ENCODE assay signal across 9 cellular contexts in the genomic region with DNA sequence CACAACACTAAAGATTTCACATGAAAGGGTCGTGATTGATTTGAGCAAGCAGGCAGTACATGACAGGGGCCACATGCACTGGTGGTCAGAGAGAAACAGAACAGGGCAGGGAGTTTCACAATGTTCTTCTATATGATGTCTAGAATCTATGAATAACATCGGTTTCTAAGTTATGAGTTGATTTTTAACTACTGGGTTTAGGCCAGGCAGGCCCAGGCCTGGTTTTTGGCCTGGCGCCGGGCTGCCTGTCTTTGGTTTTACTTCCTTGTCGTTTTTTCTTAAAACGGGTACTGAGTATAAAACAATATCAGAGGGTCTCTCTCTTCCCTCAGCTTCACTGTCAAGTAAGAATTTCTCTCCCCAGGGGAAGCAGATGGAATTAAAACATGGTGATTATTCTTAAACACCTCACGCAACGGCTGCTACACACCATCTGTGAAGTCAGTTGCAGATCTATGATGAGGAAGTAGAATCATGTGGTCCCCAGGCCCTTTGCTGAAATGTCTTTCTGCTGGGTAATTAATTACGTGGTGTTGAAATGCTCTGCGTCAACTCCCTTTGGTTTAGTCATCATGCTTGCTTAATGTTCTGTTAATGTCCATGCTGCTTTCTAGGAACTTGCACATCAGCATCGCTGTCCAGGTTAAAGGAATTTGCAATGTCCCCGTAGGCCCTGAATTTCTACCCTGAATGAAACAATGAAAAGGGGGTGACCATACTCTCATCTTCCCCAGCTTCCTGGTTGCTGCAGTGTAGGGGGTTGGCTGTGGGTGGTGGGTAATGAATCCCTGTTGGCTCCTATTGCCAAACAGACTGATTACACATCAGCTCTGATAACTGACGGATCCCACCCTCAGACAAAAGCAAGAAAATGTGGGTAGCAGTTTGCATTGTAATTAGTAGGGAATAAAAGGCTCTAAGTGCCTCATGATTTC.
DNase-seq lines count a peak whose midpoint lies in the region; ATAC-seq and TF ChIP-seq lines count a peak whose summit lies in the region.
"Had no signal": no experiment of that assay in that cellular context is flagged by ENCODE, and none has a peak within 500 bp of the region (broad histone marks: within the 10 kb centered on the region; RNA-seq: fewer than 3 reads in every experiment).

No MANE protein-coding gene starts in this region.

- H3K27ac ChIP-seq in Peyer's patch (peak overlapping the region in 3 of 4 donors; percentile 50 to 85 (median 71)), stomach (peak overlapping the region in 4 of 5 donors; percentile 11 to 79 (median 44))

- H3K27ac Mint-ChIP-seq in progenitor cell of endocrine pancreas: no peak overlapping the region

- intact Hi-C loops in stomach (cut with DNase I; ENCODE audit: low total_unique reads): no loop called here

- H3K4me3 ChIP-seq in GM08714 (ENCODE audit: low read length): peak overlapping the region; percentile 12; the same call in 1 of the 2 replicates
- no peak overlapping the region for H3K4me3 ChIP-seq in Peyer's patch
- H3K4me3 ChIP-seq in stomach: no peak overlapping the region

- DNase-seq in Peyer's patch (peak in 1 of 3 donors; percentile 76), globus pallidus (ENCODE audit: low spot score) (peak; percentile 43), stomach (peak; percentile 54), dermis blood vessel endothelial cell (no peak), progenitor cell of endocrine pancreas (ENCODE audit: low spot score, unreplicated experiment) (no peak), cortex of kidney (lab: John Stamatoyannopoulos, UW) (no peak)

- H3K9me3 ChIP-seq in Peyer's patch: no peaks in the 10 kb centered on the region
- H3K9me3 ChIP-seq in stomach: peaks cover 0 to 14% (median 0%) of the 10 kb centered on the region in 4 donors

- H3K27me3 Mint-ChIP-seq in progenitor cell of endocrine pancreas: no peaks in the 10 kb centered on the region

- ATAC-seq in HG03103 (IDR thresholded peaks at IDR 0.05; ENCODE audit: low read depth, unreplicated experiment): peak; percentile 52
- ATAC-seq: Panc1 had no signal

- WGBS in stomach, 5 donors: 55 to 70% (median 69%) methylated on average over 13 of the region's 13 CpGs

- H3K4me1 Mint-ChIP-seq in progenitor cell of endocrine pancreas (ENCODE audit: low read depth): peaks cover 4% of the 10 kb centered on the region

- no peaks in the 10 kb centered on the region for H3K27me3 ChIP-seq in Peyer's patch
- H3K27me3 ChIP-seq in stomach: no peaks in the 10 kb centered on the region

- TF ChIP-seq CTCF in Peyer's patch (IDR thresholded peaks at IDR 0.05): no peak
- TF ChIP-seq CTCF in stomach (IDR thresholded peaks at IDR 0.05): no peak
- no peak for TF ChIP-seq CTCF in progenitor cell of endocrine pancreas (IDR thresholded peaks at IDR 0.05; ENCODE audit: unreplicated experiment)

- no peaks in the 10 kb centered on the region for H3K36me3 Mint-ChIP-seq in progenitor cell of endocrine pancreas (ENCODE audit: insufficient read depth)

- peak; percentile 7 for TF ChIP-seq EP300 in stomach (IDR thresholded peaks at IDR 0.05)

- H3K36me3 ChIP-seq in Peyer's patch (no peaks in the 10 kb centered on the region), stomach (no peaks in the 10 kb centered on the region)

- no peak for TF ChIP-seq POLR2A in Peyer's patch (IDR thresholded peaks at IDR 0.05)
- no peak for TF ChIP-seq POLR2A in stomach (IDR thresholded peaks at IDR 0.05)

- H3K9me3 Mint-ChIP-seq in progenitor cell of endocrine pancreas (ENCODE audit: low read depth): peaks cover 17% of the 10 kb centered on the region

- H3K4me1 ChIP-seq in Peyer's patch (peaks cover 0 to 9% (median 0%) of the 10 kb centered on the region in 4 donors), stomach (no peaks in the 10 kb centered on the region)

- H3K4me3 Mint-ChIP-seq in progenitor cell of endocrine pancreas (ENCODE audit: low read depth): no peak overlapping the region

Comparison
In these comparisons a context has a peak if more than half of its experiments do, and no peak if none do; other contexts are left out.
1. DNase-seq: peak in globus pallidus (single experiment) and stomach (single experiment); none in dermis blood vessel endothelial cell (single experiment), progenitor cell of endocrine pancreas (single experiment) and cortex of kidney (single experiment).